Comparison of ENCODE assay signal across 8 cellular contexts in the genomic region with DNA sequence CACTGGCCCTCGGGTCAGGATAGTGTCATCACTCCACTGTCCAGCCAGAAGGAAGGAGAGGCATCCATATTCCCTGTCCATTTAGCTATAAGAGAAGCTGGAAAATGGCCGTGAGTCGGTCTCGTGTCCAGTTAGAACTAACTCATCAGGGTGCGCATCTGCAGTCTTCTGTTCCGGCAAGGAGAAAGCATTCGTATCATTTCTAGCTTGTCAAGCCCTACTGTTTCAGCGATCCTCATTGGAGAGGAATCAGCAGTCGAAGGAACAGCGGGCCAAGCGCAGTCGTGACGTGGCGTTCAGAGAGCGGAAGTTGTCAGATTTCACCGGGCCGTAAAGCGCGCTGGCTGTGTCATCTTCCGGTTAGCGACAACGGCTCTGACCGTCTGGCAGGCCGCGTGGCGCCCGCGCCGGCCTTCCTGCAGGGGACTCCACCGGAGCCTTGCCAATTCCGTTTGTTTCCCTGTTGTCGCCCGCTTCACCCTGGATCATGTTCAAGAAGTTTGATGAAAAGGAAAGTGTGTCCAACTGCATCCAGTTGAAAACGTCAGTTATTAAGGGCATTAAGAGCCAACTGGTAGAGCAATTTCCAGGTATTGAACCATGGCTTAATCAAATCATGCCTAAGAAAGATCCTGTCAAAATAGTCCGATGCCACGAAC. TPM values are rescaled to one million over a fixed set of nuclear protein-coding genes. Genes with fewer than 3 reads are reported as not detected.
DNase-seq lines count a peak whose midpoint lies in the region; ATAC-seq and TF ChIP-seq lines count a peak whose summit lies in the region.

No MANE protein-coding gene starts in this region.

- H3K9me2 ChIP-seq in DOHH2 (replicated peaks; ENCODE audit: control insufficient read depth, low read length): no peaks in the 10 kb centered on the region

- H3K4me1 ChIP-seq in DOHH2 (ENCODE audit: control insufficient read depth, low read length) (peaks cover 9% of the 10 kb centered on the region), parathyroid adenoma (peaks cover 3% of the 10 kb centered on the region), tibial nerve (peaks cover 0 to 50% (median 8%) of the 10 kb centered on the region in 4 donors)

- no peaks in the 10 kb centered on the region for H3K27me3 Mint-ChIP-seq in activated naive CD8-positive, alpha-beta T cell treated with anti-CD3 and anti-CD28 coated beads, Interleukin-2, amount 10 ng/mL, durations not matched to agents 7 days and 5 days

- H3K4me2 ChIP-seq in DOHH2 (ENCODE audit: low read length) (peak overlapping the region; percentile 67), parathyroid adenoma (ENCODE audit: low read length) (peak overlapping the region; percentile 60)

- POLR2A ChIA-PET in activated naive CD8-positive, alpha-beta T cell treated with anti-CD3 and anti-CD28 coated beads, Interleukin-2, amount 10 ng/mL, durations not matched to agents 7 days and 5 days (lab: Charles Lee): interaction anchor here (1.2 kb wide), 1 partner anchor 9 kb away, joined by 3 read pairs; no protein-coding TSS in a partner anchor

- peak in 1 of 2 donors; percentile 91 for TF ChIP-seq EP300 in tibial nerve (IDR thresholded peaks at IDR 0.05)

- H3K9me3 ChIP-seq in DOHH2 (ENCODE audit: control insufficient read depth, insufficient read depth, low read length) (no peaks in the 10 kb centered on the region), parathyroid adenoma (ENCODE audit: control insufficient read depth, low read length) (no peaks in the 10 kb centered on the region), tibial nerve (no peaks in the 10 kb centered on the region)

- H3K36me3 ChIP-seq in DOHH2 (ENCODE audit: control insufficient read depth, low read length) (peaks cover 64% of the 10 kb centered on the region), parathyroid adenoma (ENCODE audit: control insufficient read depth, insufficient read depth, low read length) (no peaks in the 10 kb centered on the region), tibial nerve (peaks cover 0 to 68% (median 12%) of the 10 kb centered on the region in 3 donors)

- TF ChIP-seq CTCF in DOHH2 (IDR thresholded peaks at IDR 0.05; ENCODE audit: low read depth, low read length, poor library complexity, severe bottlenecking) (no peak), parathyroid adenoma (IDR thresholded peaks at IDR 0.05) (peak; percentile 15), tibial nerve (IDR thresholded peaks at IDR 0.05) (peak in 1 of 5 experiments; percentile 34)

- H3K36me3 Mint-ChIP-seq in activated naive CD8-positive, alpha-beta T cell treated with anti-CD3 and anti-CD28 coated beads, Interleukin-2, amount 10 ng/mL, durations not matched to agents 7 days and 5 days: peaks cover 16% of the 10 kb centered on the region

- 67 to 70% methylated on average over 36 of the region's 36 CpGs for WGBS in tibial nerve, 2 donors

- intact Hi-C loops in cardiac septum (cut with DNase I): no loop called here

- H3K9ac ChIP-seq in parathyroid adenoma: no peak overlapping the region

- H3K79me2 ChIP-seq in DOHH2 (ENCODE audit: control insufficient read depth, low read length) (peaks cover 36% of the 10 kb centered on the region), parathyroid adenoma (no peaks in the 10 kb centered on the region)

- H4K20me1 ChIP-seq in DOHH2 (ENCODE audit: control insufficient read depth, insufficient read depth, low read depth, low read length): no peaks in the 10 kb centered on the region

- TF ChIP-seq POLR2A in tibial nerve (IDR thresholded peaks at IDR 0.05): peak; percentile 17 to 51

- peak overlapping the region; percentile 99 for H3K27ac Mint-ChIP-seq in activated naive CD8-positive, alpha-beta T cell treated with anti-CD3 and anti-CD28 coated beads, Interleukin-2, amount 10 ng/mL, durations not matched to agents 7 days and 5 days

- H3K4me3 ChIP-seq in DOHH2 (ENCODE audit: low read length): peak overlapping the region; percentile 91
- H3K4me3 ChIP-seq in parathyroid adenoma (ENCODE audit: low read depth, low read length): peak overlapping the region; percentile 66
- peak overlapping the region; percentile 35 to 58 (median 50) for H3K4me3 ChIP-seq in tibial nerve

- DNase-seq in LoVo (ENCODE audit: low spot score): peak; percentile 86
- peak; percentile 88 for DNase-seq in SKM-1 treated with dmso at 0.1 percent for 144 hours (lab: John Stamatoyannopoulos, UW; ENCODE audit: unreplicated experiment)
- peak; percentile 79 for DNase-seq in activated naive CD8-positive, alpha-beta T cell treated with anti-CD3 and anti-CD28 coated beads, Interleukin-2, amount 10 ng/mL, durations not matched to agents 7 days and 5 days
- peak; percentile 93 for DNase-seq in cardiac septum (ENCODE audit: low spot score)
- DNase-seq in tibial nerve (ENCODE audit: low spot score in 2 of 2): peak; percentile 69 to 74

- peak; percentile 61 for ATAC-seq in GM21737 (IDR thresholded peaks at IDR 0.05; ENCODE audit: unreplicated experiment)
- peak; percentile 75 for ATAC-seq in activated naive CD8-positive, alpha-beta T cell treated with anti-CD3 and anti-CD28 coated beads, Interleukin-2, amount 10 ng/mL, durations not matched to agents 7 days and 5 days (ENCODE audit: low read depth)

- peak overlapping the region; percentile 85 for H2AFZ ChIP-seq in parathyroid adenoma

- peaks cover 25% of the 10 kb centered on the region for H3K4me1 Mint-ChIP-seq in activated naive CD8-positive, alpha-beta T cell treated with anti-CD3 and anti-CD28 coated beads, Interleukin-2, amount 10 ng/mL, durations not matched to agents 7 days and 5 days

- no peaks in the 10 kb centered on the region for H3K9me3 Mint-ChIP-seq in activated naive CD8-positive, alpha-beta T cell treated with anti-CD3 and anti-CD28 coated beads, Interleukin-2, amount 10 ng/mL, durations not matched to agents 7 days and 5 days

- H3K4me3 Mint-ChIP-seq in activated naive CD8-positive, alpha-beta T cell treated with anti-CD3 and anti-CD28 coated beads, Interleukin-2, amount 10 ng/mL, durations not matched to agents 7 days and 5 days: peak overlapping the region; percentile 95

- H3K27ac ChIP-seq in DOHH2 (ENCODE audit: low read depth, low read length) (peak overlapping the region; percentile 59), parathyroid adenoma (peak overlapping the region; percentile 96), tibial nerve (peak overlapping the region; percentile 64 to 89 (median 82))

- peaks cover 8% of the 10 kb centered on the region for H3F3A ChIP-seq in DOHH2 (ENCODE audit: control insufficient read depth, insufficient read depth)

- H3K27me3 ChIP-seq in DOHH2 (ENCODE audit: control insufficient read depth, low read length) (no peaks in the 10 kb centered on the region), parathyroid adenoma (ENCODE audit: control insufficient read depth, insufficient read depth, low read length) (no peaks in the 10 kb centered on the region), tibial nerve (no peaks in the 10 kb centered on the region)

RNA-seq across cellular contexts. Expression of gene HM13, which starts 32.9 kb away (rescaled TPM):
- 100 to 1,000 TPM; 112 to 120 TPM for total RNA-seq in activated naive CD8-positive, alpha-beta T cell treated with anti-CD3 and anti-CD28 coated beads, Interleukin-2, amount 10 ng/mL, durations not matched to agents 7 days and 5 days
- total RNA-seq in cardiac septum (43.7 TPM), tibial nerve (10 to 100 TPM; 54.8 to 86.7 (median 75.8) TPM)

RNA-seq across cellular contexts. Expression of gene ID1, which starts 57.9 kb away (rescaled TPM):
- 1 to 10 TPM in 1 of 2 experiments, under 1 TPM in 1; 0.72 to 1.2 TPM for total RNA-seq in activated naive CD8-positive, alpha-beta T cell treated with anti-CD3 and anti-CD28 coated beads, Interleukin-2, amount 10 ng/mL, durations not matched to agents 7 days and 5 days
- total RNA-seq in cardiac septum: 163 TPM
- total RNA-seq in tibial nerve: 100 to 1,000 TPM; 524 to 962 (median 571) TPM

Comparison
In these comparisons a context has a peak if more than half of its experiments do, and no peak if none do; other contexts are left out.
1. Peak in every context shown above with its lines: DNase-seq, ATAC-seq, H3K4me3 ChIP-seq and H3K27ac ChIP-seq.
2. RNA of gene ID1, which starts 57.9 kb away (total RNA-seq): 524 to 962 TPM in tibial nerve and 163 TPM in cardiac septum (single experiment); 0.72 to 1.2 TPM in activated naive CD8-positive, alpha-beta T cell treated with anti-CD3 and anti-CD28 coated beads, Interleukin-2, amount 10 ng/mL, durations not matched to agents 7 days and 5 days; every median in the first group is over 10 times any median in the second.